ENCODE assay signal across 16 cellular contexts in the genomic region with DNA sequence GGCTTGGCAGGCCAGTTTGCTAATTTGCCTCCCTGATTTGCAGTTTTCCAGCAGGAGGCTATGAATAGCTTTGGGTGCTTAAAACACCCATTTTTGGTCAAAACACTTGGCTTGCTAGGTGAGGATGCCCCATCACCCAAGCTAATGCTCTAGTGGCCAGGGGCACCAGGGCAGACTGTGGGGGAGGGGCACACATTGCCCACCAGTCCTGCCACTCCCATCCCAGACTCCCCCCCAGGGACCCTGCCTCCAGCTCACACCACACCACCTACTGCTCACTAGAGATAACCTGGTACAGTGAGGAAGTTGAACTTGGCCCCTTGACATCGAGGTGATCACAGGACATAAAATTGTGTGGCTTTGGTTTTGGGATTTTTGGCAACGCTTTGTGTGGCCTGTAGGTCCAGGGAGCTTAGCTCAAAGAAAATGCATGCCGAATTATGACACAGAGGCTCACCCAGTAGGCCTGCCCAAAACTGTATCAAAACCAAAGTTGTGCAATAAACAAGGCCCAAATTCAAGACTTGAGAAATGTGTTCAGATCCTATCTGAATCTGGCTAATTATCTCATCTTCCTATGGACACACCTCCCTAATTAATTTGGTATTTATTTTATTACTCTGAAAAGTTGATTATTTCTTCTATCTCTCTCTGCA. TPM values are rescaled to one million over a fixed set of nuclear protein-coding genes. Genes with fewer than 3 reads are reported as not detected.
DNase-seq lines count a peak whose midpoint lies in the region; ATAC-seq and TF ChIP-seq lines count a peak whose summit lies in the region.
"Had no signal": no experiment of that assay in that cellular context is flagged by ENCODE, and none has a peak within 500 bp of the region (broad histone marks: within the 10 kb centered on the region; RNA-seq: fewer than 3 reads in every experiment).

No MANE protein-coding gene starts in this region.

- H3K4me3 ChIP-seq in heart right ventricle (peak overlapping the region in 6 of 10 donors; percentile 64 to 97 (median 91)), breast epithelium (peak overlapping the region in 2 of 3 donors; percentile 89 to 96), uterus (peak overlapping the region in 1 of 2 donors; percentile 91)
- H3K4me3 ChIP-seq in CD8-positive, alpha-beta T cell (ENCODE audit: low read depth, low read length), result no peak overlapping the region
- H3K4me3 ChIP-seq: K562, SK-N-MC had no signal

- peaks cover 76% of the 10 kb centered on the region for H3K4me1 Mint-ChIP-seq in mesothelial cell of epicardium
- H3K4me1 Mint-ChIP-seq in CD8-positive, alpha-beta T cell (ENCODE audit: low read depth), result peaks cover 12% of the 10 kb centered on the region

- H3K36me3 ChIP-seq in heart right ventricle (no peaks in the 10 kb centered on the region), breast epithelium (no peaks in the 10 kb centered on the region), uterus (no peaks in the 10 kb centered on the region)
- H3K36me3 ChIP-seq in CD8-positive, alpha-beta T cell (ENCODE audit: insufficient read depth, low read length), result no peaks in the 10 kb centered on the region
- H3K36me3 ChIP-seq: stomach had no signal

- H3K9me3 Mint-ChIP-seq in mesothelial cell of epicardium, result no peaks in the 10 kb centered on the region
- H3K9me3 Mint-ChIP-seq in CD8-positive, alpha-beta T cell, result no peaks in the 10 kb centered on the region
- H3K9me3 Mint-ChIP-seq: activated CD8-positive, alpha-beta T cell treated with anti-CD3 and anti-CD28 coated beads for 36 hours; CD4-positive, alpha-beta memory T cell had no signal

- intact Hi-C loops in heart right ventricle (cut with DNase I), result loop anchor here in 8 of 10 donors (1.0 to 10.0 kb wide), 13 partner anchors 37 to 430 kb away; no protein-coding TSS in a partner anchor
- intact Hi-C loops in cardiac septum (cut with DNase I), result loop anchor here (2.0 kb wide), 1 partner anchor 44 kb away; no protein-coding TSS in a partner anchor
- intact Hi-C loops in breast epithelium (cut with DNase I; ENCODE audit: low total_unique reads), result no loop called here
- intact Hi-C loops in uterus (cut with DNase I; ENCODE audit: low total_unique reads), result loop anchor here (10.0 kb wide), 2 partner anchors 60 to 710 kb away; no protein-coding TSS in a partner anchor
- intact Hi-C loops in CD8-positive, alpha-beta T cell (cut with DNase I, micrococcal nuclease), result loop anchor here in 1 of 2 experiments (10.0 kb wide), 1 partner anchor 1930 kb away; no protein-coding TSS in a partner anchor

- CTCF ChIA-PET in CD8-positive, alpha-beta T cell (lab: Charles Lee), result interaction anchor here (1.0 to 5.8 kb wide), 5 partner anchors 10 to 715 kb away, joined by 3 to 60 read pairs (median 18); no protein-coding TSS in a partner anchor

- H3K27ac Mint-ChIP-seq in mesothelial cell of epicardium, result peak overlapping the region; percentile 58
- H3K27ac Mint-ChIP-seq in CD8-positive, alpha-beta T cell, result no peak overlapping the region
- H3K27ac Mint-ChIP-seq: activated CD8-positive, alpha-beta T cell treated with anti-CD3 and anti-CD28 coated beads for 36 hours; CD4-positive, alpha-beta memory T cell; progenitor cell of endocrine pancreas had no signal

- H3K4me3 Mint-ChIP-seq in mesothelial cell of epicardium, result peak overlapping the region; percentile 87
- no peak overlapping the region for H3K4me3 Mint-ChIP-seq in CD8-positive, alpha-beta T cell
- H3K4me3 Mint-ChIP-seq: activated CD8-positive, alpha-beta T cell treated with anti-CD3 and anti-CD28 coated beads for 36 hours; CD4-positive, alpha-beta memory T cell had no signal

- no peak for TF ChIP-seq POLR2A in breast epithelium (IDR thresholded peaks at IDR 0.05)
- no peak for TF ChIP-seq POLR2A in uterus (IDR thresholded peaks at IDR 0.05)

- POLR2A ChIA-PET in CD8-positive, alpha-beta T cell (lab: Charles Lee), result no interaction called here

- H3K36me3 Mint-ChIP-seq in mesothelial cell of epicardium, result no peaks in the 10 kb centered on the region
- H3K36me3 Mint-ChIP-seq in CD8-positive, alpha-beta T cell, result no peaks in the 10 kb centered on the region
- H3K36me3 Mint-ChIP-seq: CD4-positive, alpha-beta memory T cell had no signal

- H3K27me3 ChIP-seq in heart right ventricle (peaks cover 0 to 36% (median 0%) of the 10 kb centered on the region in 7 donors), breast epithelium (no peaks in the 10 kb centered on the region), uterus (no peaks in the 10 kb centered on the region)
- peaks cover 12% of the 10 kb centered on the region for H3K27me3 ChIP-seq in CD8-positive, alpha-beta T cell (ENCODE audit: insufficient read depth, low read length)

- no peak for ATAC-seq in heart right ventricle
- ATAC-seq in CD8-positive, alpha-beta T cell, result no peak
- ATAC-seq: activated CD8-positive, alpha-beta T cell treated with anti-CD3 and anti-CD28 coated beads for 36 hours; K562 had no signal

- H3K4me1 ChIP-seq in heart right ventricle (peaks cover 33 to 82% (median 67%) of the 10 kb centered on the region in 9 donors), breast epithelium (no peaks in the 10 kb centered on the region), uterus (peaks cover 0 to 4% of the 10 kb centered on the region in 2 donors)
- peaks cover 8% of the 10 kb centered on the region for H3K4me1 ChIP-seq in CD8-positive, alpha-beta T cell (ENCODE audit: insufficient read depth, low read length)

- WGBS in heart right ventricle, 2 donors, result 37 to 48% methylated on average over 3 of the region's 3 CpGs

- no peaks in the 10 kb centered on the region for H3K9me3 ChIP-seq in heart right ventricle
- no peaks in the 10 kb centered on the region for H3K9me3 ChIP-seq in breast epithelium
- H3K9me3 ChIP-seq in uterus, result no peaks in the 10 kb centered on the region
- H3K9me3 ChIP-seq in CD8-positive, alpha-beta T cell (ENCODE audit: low read length), result no peaks in the 10 kb centered on the region
- H3K9me3 ChIP-seq: stomach had no signal

- H3K27me3 Mint-ChIP-seq in mesothelial cell of epicardium (ENCODE audit: low read depth), result no peaks in the 10 kb centered on the region
- H3K27me3 Mint-ChIP-seq in CD8-positive, alpha-beta T cell (ENCODE audit: low read depth), result peaks cover 53% of the 10 kb centered on the region

- DNase-seq in heart right ventricle, result no peak
- DNase-seq in cardiac septum (ENCODE audit: low spot score), result no peak
- DNase-seq in breast epithelium (ENCODE audit: low spot score in 2 of 2), result no peak
- DNase-seq in mesothelial cell of epicardium (ENCODE audit: low spot score in 2 of 2, unreplicated experiment in 2 of 2), result no peak
- DNase-seq in uterus, result no peak
- DNase-seq in CD8-positive, alpha-beta T cell, result no peak
- DNase-seq in mucosa of gallbladder (ENCODE audit: low spot score), result no peak
- DNase-seq in NCI-H1417 treated with DMSO at 0.1 percent for 48 hours (lab: John Stamatoyannopoulos, UW), result no peak
- DNase-seq: activated CD8-positive, alpha-beta T cell treated with anti-CD3 and anti-CD28 coated beads for 36 hours; CD4-positive, alpha-beta memory T cell; HCEC 1CT; NCI-H146; stomach had no signal

- H3K27ac ChIP-seq in heart right ventricle (peak overlapping the region in 8 of 10 donors; percentile 36 to 100 (median 98)), breast epithelium (peak overlapping the region in 1 of 2 donors; percentile 34), uterus (peak overlapping the region; percentile 95 to 96)
- H3K27ac ChIP-seq in CD8-positive, alpha-beta T cell (ENCODE audit: low read depth, low read length), result no peak overlapping the region
- H3K27ac ChIP-seq: SK-N-MC had no signal

- TF ChIP-seq CTCF in heart right ventricle (IDR thresholded peaks at IDR 0.05) (no peak), breast epithelium (IDR thresholded peaks at IDR 0.05) (no peak), mesothelial cell of epicardium (IDR thresholded peaks at IDR 0.05; ENCODE audit: unreplicated experiment) (no peak), uterus (IDR thresholded peaks at IDR 0.05) (no peak)
- no peak for TF ChIP-seq CTCF in CD8-positive, alpha-beta T cell (IDR thresholded peaks at IDR 0.05)

RNA-seq across cellular contexts. Expression of a gene that starts 4.3 kb away (rescaled TPM):
- 10 to 100 TPM; 37.0 to 59.0 (median 47.6) TPM for total RNA-seq in heart right ventricle
- 10 to 100 TPM in 1 of 2 donors, 1 to 10 TPM in 1; 9.8 to 10.8 TPM for polyA plus RNA-seq in heart right ventricle
- 66.8 TPM for total RNA-seq in cardiac septum
- 10 to 100 TPM in 2 of 3 donors, 1 to 10 TPM in 1; 6.0 to 20.2 (median 13.1) TPM for total RNA-seq in breast epithelium
- 23.4 to 27.0 TPM (median 25.1 TPM) in 3 replicates for total RNA-seq in mesothelial cell of epicardium
- 10 to 100 TPM in 3 of 4 donors, 1 to 10 TPM in 1; 9.4 to 56.8 (median 26.8) TPM for total RNA-seq in uterus
- total RNA-seq in CD8-positive, alpha-beta T cell, result 1 to 10 TPM in 1 of 2 experiments, under 1 TPM in 1; 0.65 to 1.1 TPM
- 11.4 TPM for total RNA-seq in mucosa of gallbladder
- total RNA-seq: activated CD8-positive, alpha-beta T cell treated with anti-CD3 and anti-CD28 coated beads for 36 hours; CD4-positive, alpha-beta memory T cell had no signal
- polyA plus RNA-seq: CD4-positive, alpha-beta memory T cell; K562 had no signal
